ENCODE assay signal across 9 cellular contexts in the genomic region with DNA sequence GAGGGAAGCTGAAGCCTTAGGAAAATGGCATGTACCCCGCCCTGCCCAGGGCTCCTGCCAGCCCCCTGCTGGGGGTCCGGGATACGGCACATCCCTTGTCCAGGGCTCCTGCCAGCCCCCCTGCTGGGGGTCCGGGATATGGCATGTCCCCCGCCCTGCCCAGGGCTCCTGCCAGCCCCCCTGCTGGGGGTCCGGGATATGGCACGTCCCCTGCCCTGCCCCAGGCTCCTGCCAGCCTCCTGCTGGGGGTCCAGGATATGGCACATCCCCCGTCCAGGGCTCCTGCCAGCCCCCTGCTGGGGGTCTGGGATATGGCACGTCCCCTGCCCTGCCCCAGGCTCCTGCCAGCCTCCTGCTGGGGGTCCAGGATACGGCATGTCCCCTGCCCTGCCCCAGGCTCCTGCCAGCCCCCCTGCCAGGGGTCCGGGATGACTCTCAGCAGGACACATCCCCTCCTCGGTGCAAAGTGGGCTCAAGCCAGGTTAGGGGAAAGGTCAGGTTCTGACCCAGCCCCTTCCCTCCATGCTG. TPM values are rescaled to one million over a fixed set of nuclear protein-coding genes. Genes with fewer than 3 reads are reported as not detected.
A peak's percentile ranks its signal among the peaks of the same experiment; 100 is the strongest.
DNase-seq lines count a peak whose midpoint lies in the region; ATAC-seq, FAIRE-seq and TF ChIP-seq lines count a peak whose summit lies in the region.
"Had no signal": no experiment of that assay in that cellular context is flagged by ENCODE, and none has a peak within 500 bp of the region (broad histone marks: within the 10 kb centered on the region; RNA-seq: fewer than 3 reads in every experiment).

No MANE protein-coding gene starts in this region.

- WGBS in H1 (ENCODE audit: extremely low coverage in 1 of 2, insufficient coverage in 1 of 2, insufficient read length in 1 of 2, insufficient replicate concordance in 2 of 2, low coverage in 1 of 2, low lambda C conversion rate in 2 of 2, missing lambda C conversion rate in 1 of 2), 2 experiments = 58% methylated on average over 8 of the region's 12 CpGs; no CpG with 5 or more reads in 1 of the 2 experiments
- WGBS in neuronal stem cell (ENCODE audit: extremely low coverage in 2 of 2, insufficient read length in 2 of 2, insufficient replicate concordance in 1 of 2), 2 donors = no CpG with 5 or more reads among the region's 12 CpGs
- WGBS in gastroesophageal sphincter (ENCODE audit: low coverage in 1 of 2), 2 donors = no CpG with 5 or more reads among the region's 12 CpGs

- H3K4me3 ChIP-seq in MG63 = no peak overlapping the region
- no peak overlapping the region for H3K4me3 ChIP-seq in H1 (ENCODE audit: extremely low read depth in 1 of 4, insufficient read depth in 2 of 4, low read depth in 3 of 4, low read length in 4 of 4)
- H3K4me3 ChIP-seq in neuronal stem cell (ENCODE audit: low read length in 2 of 2) = no peak overlapping the region
- no peak overlapping the region for H3K4me3 ChIP-seq in gastroesophageal sphincter

- H2BK12ac ChIP-seq in H1 (ENCODE audit: low read depth, low read length) = 0 out of 2 replicates have a peak overlapping the region, but pooled peaks have one; percentile 75
- no peak overlapping the region for H2BK12ac ChIP-seq in neuronal stem cell (ENCODE audit: low read length)

- TF ChIP-seq EP300 in H1 (IDR thresholded peaks at IDR 0.05; ENCODE audit: borderline replicate concordance in 1 of 2, low read depth in 2 of 2, low read length in 2 of 2) = no peak
- TF ChIP-seq EP300 in gastroesophageal sphincter (IDR thresholded peaks at IDR 0.05) = no peak

- no peak overlapping the region for H2BK120ac ChIP-seq in H1 (replicated peaks; ENCODE audit: low read depth, low read length)
- H2BK120ac ChIP-seq in neuronal stem cell (ENCODE audit: low read depth, low read length) = no peak overlapping the region

- CTCF ChIA-PET in H1 (lab: Charles Lee; ENCODE audit: partially characterized antibody) = interaction anchor here (0.6 to 4.4 kb wide), 56 partner anchors 8 to 779 kb away, joined by 3 to 29 read pairs (median 4); no protein-coding TSS in a partner anchor

- no peaks in the 10 kb centered on the region for H3K79me2 ChIP-seq in H1 (ENCODE audit: control insufficient read depth in 1 of 2, insufficient read depth in 2 of 2, low read length in 2 of 2)

- H2AK5ac ChIP-seq in H1 (ENCODE audit: low read depth, low read length) (peak overlapping the region; percentile 2; the same call in 1 of the 2 replicates), neuronal stem cell (ENCODE audit: low read depth, low read length) (peak overlapping the region; percentile 79)

- H3K27ac ChIP-seq in H1 (ENCODE audit: low read depth, low read length) (no peak overlapping the region), neuronal stem cell (replicated peaks; ENCODE audit: low read length) (peak overlapping the region; percentile 95), gastroesophageal sphincter (peak overlapping the region in 1 of 4 donors; percentile 32)

- no peak for ATAC-seq in gastroesophageal sphincter
- ATAC-seq in HG03520 (IDR thresholded peaks at IDR 0.05; ENCODE audit: unreplicated experiment) = no peak

- no peaks in the 10 kb centered on the region for H3K27me3 ChIP-seq in MG63
- H3K27me3 ChIP-seq in H1 (replicated peaks in 1 of 4; ENCODE audit: control insufficient read depth in 3 of 4, extremely low read depth in 1 of 4, insufficient read depth in 3 of 4, low read length in 3 of 4) = peaks cover 0 to 1% (median 0%) of the 10 kb centered on the region in 4 experiments; a peak in 1 of 7 replicates
- H3K27me3 ChIP-seq in neuronal stem cell (ENCODE audit: control insufficient read depth in 3 of 3, insufficient read depth in 3 of 3, low read depth in 1 of 3, low read length in 3 of 3) = no peaks in the 10 kb centered on the region
- H3K27me3 ChIP-seq in gastroesophageal sphincter = no peaks in the 10 kb centered on the region

- peak overlapping the region; percentile 20; the same call in 1 of the 2 replicates for H2BK5ac ChIP-seq in H1 (ENCODE audit: low read depth, low read length)
- no peak overlapping the region for H2BK5ac ChIP-seq in neuronal stem cell (ENCODE audit: low read length)

- H3K4me1 ChIP-seq in H1 (replicated peaks in 1 of 4; ENCODE audit: control insufficient read depth in 3 of 4, insufficient read depth in 4 of 4, low read length in 3 of 4) (peaks cover 4 to 26% (median 21%) of the 10 kb centered on the region in 4 experiments), neuronal stem cell (ENCODE audit: control insufficient read depth in 2 of 2, insufficient read depth in 1 of 2, low read depth in 1 of 2, low read length in 2 of 2) (peaks cover 23 to 53% of the 10 kb centered on the region in 2 donors), gastroesophageal sphincter (peaks cover 0 to 15% (median 0%) of the 10 kb centered on the region in 3 donors)

- H3K36me3 ChIP-seq in MG63 (no peaks in the 10 kb centered on the region), H1 (ENCODE audit: control insufficient read depth in 2 of 4, insufficient read depth in 4 of 4, low read length in 3 of 4) (no peaks in the 10 kb centered on the region), neuronal stem cell (replicated peaks in 1 of 2; ENCODE audit: control insufficient read depth in 2 of 2, insufficient read depth in 2 of 2, low read length in 2 of 2) (peaks cover 0 to 1% of the 10 kb centered on the region in 2 donors), gastroesophageal sphincter (no peaks in the 10 kb centered on the region)

- H3K9me3 ChIP-seq in MG63 = no peaks in the 10 kb centered on the region
- no peaks in the 10 kb centered on the region for H3K9me3 ChIP-seq in H1 (ENCODE audit: insufficient read depth in 2 of 2, low read depth in 1 of 2, low read length in 1 of 2)
- no peaks in the 10 kb centered on the region for H3K9me3 ChIP-seq in neuronal stem cell (replicated peaks in 1 of 2; ENCODE audit: control insufficient read depth in 2 of 2, insufficient read depth in 1 of 2, low read depth in 1 of 2, low read length in 2 of 2)
- no peaks in the 10 kb centered on the region for H3K9me3 ChIP-seq in gastroesophageal sphincter

- no peak overlapping the region for H3K14ac ChIP-seq in H1 (ENCODE audit: insufficient read length)
- no peak overlapping the region for H3K14ac ChIP-seq in neuronal stem cell (ENCODE audit: low read length)

- POLR2A ChIA-PET in H1 (lab: Charles Lee; ENCODE audit: partially characterized antibody) = interaction anchor here (0.6 to 1.3 kb wide), 2 partner anchors 75 to 354 kb away, joined by 3 to 5 read pairs; no protein-coding TSS in a partner anchor

- H3K9ac ChIP-seq in H1 (replicated peaks in 1 of 4; ENCODE audit: extremely low read depth in 1 of 4, low read depth in 3 of 4, low read length in 3 of 4) = no peak overlapping the region
- H3K9ac ChIP-seq in neuronal stem cell (ENCODE audit: low read depth, low read length, poor library complexity) = no peak overlapping the region

- no peaks in the 10 kb centered on the region; the same call in 1 of the 2 replicates for H3K23me2 ChIP-seq in H1 (ENCODE audit: low read depth, low read length)

- H3K79me1 ChIP-seq in H1 (ENCODE audit: low read depth, low read length) (no peaks in the 10 kb centered on the region), neuronal stem cell (ENCODE audit: low read depth, low read length) (no peaks in the 10 kb centered on the region)

- H3K18ac ChIP-seq in H1 (ENCODE audit: extremely low read depth, low read length) = peak overlapping the region; percentile 38; the same call in 1 of the 2 replicates
- H3K18ac ChIP-seq in neuronal stem cell (ENCODE audit: low read length) = peak overlapping the region; percentile 83

- H2BK20ac ChIP-seq in H1 (ENCODE audit: low read length) = 0 out of 2 replicates have a peak overlapping the region, but pooled peaks have one; percentile 9

- H3K56ac ChIP-seq in H1 (replicated peaks; ENCODE audit: insufficient read length, low read depth, low read length) = no peak overlapping the region

- no peak overlapping the region for H2AFZ ChIP-seq in H1 (ENCODE audit: low read length)
- no peak overlapping the region for H2AFZ ChIP-seq in neuronal stem cell (ENCODE audit: low read length)

- no peak overlapping the region for H3K4me2 ChIP-seq in H1 (ENCODE audit: insufficient read depth in 1 of 2, low read depth in 2 of 2, low read length in 2 of 2)
- H3K4me2 ChIP-seq in neuronal stem cell (ENCODE audit: insufficient read depth, low read length, poor library complexity, severe bottlenecking) = no peak overlapping the region

- H3K23ac ChIP-seq in H1 (ENCODE audit: insufficient read length) (no peak overlapping the region), neuronal stem cell (ENCODE audit: low read depth, low read length, poor library complexity) (no peak overlapping the region)

- TF ChIP-seq RAD21 in H1 (IDR thresholded peaks at IDR 0.05 in 1 of 2, conservative IDR thresholded peaks at IDR 0.05 in 1 of 2; ENCODE audit: low read depth in 2 of 2, low read length in 2 of 2) = peak; percentile 40 to 63; a peak in 3 of 4 replicates

- no peak overlapping the region for H3K4ac ChIP-seq in H1 (replicated peaks; ENCODE audit: insufficient read length, low read depth, low read length)
- no peak overlapping the region for H3K4ac ChIP-seq in neuronal stem cell (ENCODE audit: low read length)

- H4K8ac ChIP-seq in H1 (ENCODE audit: extremely low read depth, insufficient read depth, low read length) (no peak overlapping the region), neuronal stem cell (ENCODE audit: low read depth, low read length) (no peak overlapping the region)

- TF ChIP-seq POLR2A in H1 (IDR thresholded peaks at IDR 0.05; ENCODE audit: control extremely low read depth in 1 of 2, low read depth in 2 of 2, low read length in 2 of 2) (no peak), gastroesophageal sphincter (IDR thresholded peaks at IDR 0.05) (no peak)

- no peaks in the 10 kb centered on the region for H4K20me1 ChIP-seq in H1 (replicated peaks in 1 of 2; ENCODE audit: control insufficient read depth in 1 of 2, insufficient read depth in 2 of 2, low read length in 2 of 2)

- TF ChIP-seq CTCF in H1 (IDR thresholded peaks at IDR 0.05; ENCODE audit: control extremely low read depth in 1 of 3, insufficient read depth in 1 of 3, low read depth in 1 of 3, low read length in 3 of 3) (peak; percentile 51 to 98 (median 79)), gastroesophageal sphincter (IDR thresholded peaks at IDR 0.05) (peak in 1 of 4 experiments; percentile 50)

- FAIRE-seq in H1 (lab: Jason Lieb, UNC) = no peak

- no peak overlapping the region for H4K5ac ChIP-seq in H1 (ENCODE audit: insufficient read length, low read depth, low read length)

- H4K91ac ChIP-seq in H1 (replicated peaks; ENCODE audit: insufficient read length, low read length) = peak overlapping the region; percentile 56
- no peak overlapping the region for H4K91ac ChIP-seq in neuronal stem cell (ENCODE audit: low read depth, low read length, poor library complexity)

- H2BK15ac ChIP-seq in H1 (ENCODE audit: low read length) (no peak overlapping the region), neuronal stem cell (ENCODE audit: low read length) (no peak overlapping the region)

- DNase-seq in D341Med (ENCODE audit: low spot score) = peak; percentile 65
- peak; percentile 18 for DNase-seq in MG63
- DNase-seq in H1 (ENCODE audit: low read depth in 1 of 2, low spot score in 2 of 2) = peak; percentile 27 to 82
- peak; percentile 68 for DNase-seq in neuronal stem cell (ENCODE audit: low spot score)
- DNase-seq in GM19240 (ENCODE audit: insufficient read length, low spot score) = no peak
- no peak for DNase-seq in NCI-H1694 (lab: John Stamatoyannopoulos, UW)
- DNase-seq: NCI-H1436 treated with DMSO at 0.1 percent for 48 hours had no signal

RNA-seq across cellular contexts. Expression of gene RPH3AL, which starts 43.2 kb away (rescaled TPM):
- total RNA-seq in MG63 (2014; rRNA removed; shearing (Covaris generic); ENCODE audit: low replicate concordance) = 0.64 and 2.3 TPM in 2 replicates
- total RNA-seq in H1 (2021; fragmentation: NEBNext Ultra II Directional; extraction: Animal tissue kit (Norgen Biotek cat#: 25700)) = 5.6 and 6.1 TPM in 2 replicates
- polyA plus RNA-seq in H1 (2011; rRNA removed) = 5.8 and 10.7 TPM in 2 replicates
- 6.1 TPM for polyA plus RNA-seq in H1 (2011; cell fraction: cytosol; rRNA removed)
- 8.3 TPM for polyA plus RNA-seq in H1 (2011; cell fraction: nucleus; rRNA removed)
- polyA plus RNA-seq in H1 (2012, experiment 1 of 2) = 4.1 to 6.5 TPM (median 4.9 TPM) in 4 replicates
- 6.6 TPM for polyA plus RNA-seq in H1 (2012, experiment 2 of 2)
- 3.9 TPM for polyA plus RNA-seq in H1 (2013, experiment 1 of 2)
- 4.0 TPM for polyA plus RNA-seq in H1 (2013, experiment 2 of 2)
- 2.3 and 2.7 TPM in 2 replicates for polyA minus RNA-seq in H1 (2011; rRNA and poly(A)+ RNA removed)
- 4.3 TPM for polyA minus RNA-seq in H1 (2011; cell fraction: cytosol; rRNA and poly(A)+ RNA removed)
- 9.9 TPM for polyA minus RNA-seq in H1 (2011; cell fraction: nucleus; rRNA and poly(A)+ RNA removed)
- 7.7 TPM for polyA plus RNA-seq in neuronal stem cell (2013, experiment 1 of 2)
- 6.5 TPM for polyA plus RNA-seq in neuronal stem cell (2013, experiment 2 of 2)
- 10 to 100 TPM in 3 of 4 donors, 1 to 10 TPM in 1; 8.6 to 21.0 (median 17.4) TPM for total RNA-seq in gastroesophageal sphincter

Comparison
In these comparisons a context has a peak if more than half of its experiments do, and no peak if none do; other contexts are left out.
1. DNase-seq: peak in D341Med (single experiment), MG63 (single experiment), H1 (2 of 2) and neuronal stem cell (single experiment); none in GM19240 (single experiment) and NCI-H1694 (single experiment).